ENCODE assay signal across 17 cellular contexts in the genomic region with DNA sequence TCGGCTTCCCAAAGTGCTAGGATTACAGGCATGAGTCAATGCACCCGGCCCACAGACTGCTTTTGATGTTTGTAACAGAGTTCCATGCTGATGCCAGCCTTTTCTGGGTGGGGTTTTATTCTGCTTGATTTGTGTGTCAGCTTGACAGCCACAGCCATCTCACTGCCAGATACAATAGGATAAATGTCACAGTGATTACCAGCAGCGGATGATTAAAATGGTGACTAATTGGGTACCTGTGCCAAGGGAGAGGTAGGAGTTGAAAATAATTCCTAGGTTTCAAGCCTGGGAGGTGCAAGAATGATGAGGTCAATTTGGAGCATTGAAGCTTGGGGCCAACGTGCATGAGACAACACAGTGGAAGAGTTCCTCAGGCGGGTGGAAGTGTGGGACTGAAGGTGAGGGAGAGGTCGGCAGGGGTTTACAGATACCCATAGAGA. TPM values are rescaled to one million over a fixed set of nuclear protein-coding genes. Genes with fewer than 3 reads are reported as not detected.
DNase-seq lines count a peak whose midpoint lies in the region; ATAC-seq, FAIRE-seq and TF ChIP-seq lines count a peak whose summit lies in the region.
"Had no signal": no experiment of that assay in that cellular context is flagged by ENCODE, and none has a peak within 500 bp of the region (broad histone marks: within the 10 kb centered on the region; RNA-seq: fewer than 3 reads in every experiment).

No MANE protein-coding gene starts in this region.

- H3K9me3 ChIP-seq in K562 (replicated peaks; ENCODE audit: control insufficient read depth, insufficient read depth, low read depth, low read length) (no peaks in the 10 kb centered on the region; the same call in 1 of the 2 replicates), neural cell (ENCODE audit: low read length) (no peaks in the 10 kb centered on the region)
- H3K9me3 ChIP-seq: neutrophil had no signal

- FAIRE-seq in K562 (lab: Jason Lieb, UNC) = no peak
- FAIRE-seq: GM18507 had no signal

- H4K20me1 ChIP-seq in K562 (replicated peaks; ENCODE audit: control insufficient read depth, insufficient read depth, low read length) (no peaks in the 10 kb centered on the region), neural cell (ENCODE audit: insufficient read depth) (no peaks in the 10 kb centered on the region)

- no peak for TF ChIP-seq POLR2A in K562 (conservative IDR thresholded peaks at IDR 0.05)

- no TSS peak for BruUV-seq in K562 (replicated peaks; lab: Mats Ljungman, UMichigan)

- no peak overlapping the region for H3K27ac ChIP-seq in K562 (ENCODE audit: extremely low read depth, low read depth, low read length)
- H3K27ac ChIP-seq in neural cell (ENCODE audit: low read length) = no peak overlapping the region
- H3K27ac ChIP-seq: neutrophil had no signal

- POLR2A ChIA-PET in K562 (lab: Yijun Ruan, JAX) = interaction anchor here (2.0 to 3.3 kb wide), 2 partner anchors 10 to 82 kb away, joined by 12 to 25 read pairs; a partner anchor contains a TSS

- H3K4me1 ChIP-seq in K562 (replicated peaks in 1 of 2; ENCODE audit: control insufficient read depth in 2 of 2, insufficient read depth in 2 of 2, low read length in 2 of 2) = peaks cover 2 to 10% of the 10 kb centered on the region in 2 experiments; a peak in 2 of 5 replicates

- H3K36me3 Mint-ChIP-seq in HFFc6 (ENCODE audit: low read depth) = no peaks in the 10 kb centered on the region

- TF ChIP-seq RAD21 in K562 (CRISPR knock-in tag; conservative IDR thresholded peaks at IDR 0.05 in 1 of 2, IDR thresholded peaks at IDR 0.05 in 1 of 2) (no peak), neural cell (conservative IDR thresholded peaks at IDR 0.05) (no peak)

- no peaks in the 10 kb centered on the region for H3K36me3 ChIP-seq in K562 (ENCODE audit: control insufficient read depth, insufficient read depth, low read length)
- H3K36me3 ChIP-seq in neural cell (ENCODE audit: insufficient read depth, low read length) = no peaks in the 10 kb centered on the region
- H3K36me3 ChIP-seq: neutrophil had no signal

- 55% methylated on average over 6 of the region's 6 CpGs for WGBS in K562 (ENCODE audit: insufficient coverage, low coverage, missing lambda C conversion rate)

- DNase-seq in Ammon's horn (ENCODE audit: low spot score) (peak; percentile 42), LoVo (ENCODE audit: low spot score) (peak; percentile 84), K562 (ENCODE audit: extremely low read depth in 1 of 4, low spot score in 3 of 4) (no peak), activated gamma-delta T cell treated with Interleukin-2 at 50 U/mL for 16 hours (no peak), HFFc6 (no peak), left lobe of liver (ENCODE audit: low spot score) (no peak), NOMO-1 treated with DMSO at 0.1 percent for 48 hours (lab: John Stamatoyannopoulos, UW; ENCODE audit: unreplicated experiment) (no peak)
- DNase-seq: activated CD4-positive, alpha-beta T cell treated with anti-CD3 and anti-CD28 coated beads, Interleukin-2, amount 50 U/mL, for 48 hours; hippocampal formation; Karpas-422; RPMI8226 had no signal

- no peak overlapping the region for H3K4me3 Mint-ChIP-seq in HFFc6
- H3K4me3 Mint-ChIP-seq: activated T-helper 17 cell treated with anti-CD3 and anti-CD28 coated beads, Interleukin-2, amount 50 U/mL, for 72 hours; B cell had no signal

- 0 out of 2 replicates have a peak, but pooled peaks cover 4% of the 10 kb centered on the region for H3K4me1 Mint-ChIP-seq in HFFc6 (ENCODE audit: low read depth)
- H3K4me1 Mint-ChIP-seq: activated T-helper 17 cell treated with anti-CD3 and anti-CD28 coated beads, Interleukin-2, amount 50 U/mL, for 72 hours; B cell had no signal

- H3K9me2 ChIP-seq in neural cell (ENCODE audit: insufficient read depth, low read length) = no peaks in the 10 kb centered on the region

- in situ Hi-C loops in K562 (cut with MboI) = no loop called here

- TF ChIP-seq EP300 in K562 (IDR thresholded peaks at IDR 0.05; ENCODE audit: low read length) = no peak
- TF ChIP-seq EP300 in neural cell (conservative IDR thresholded peaks at IDR 0.05; ENCODE audit: poor library complexity, severe bottlenecking) = peak; percentile 24

- H3F3A ChIP-seq in neural cell (ENCODE audit: insufficient read depth, low read length, poor library complexity, severe bottlenecking) = no peaks in the 10 kb centered on the region

- no peaks in the 10 kb centered on the region for H3K27me3 ChIP-seq in K562 (ENCODE audit: control insufficient read depth in 2 of 2, insufficient read depth in 2 of 2, low read length in 2 of 2)
- H3K27me3 ChIP-seq in neural cell (ENCODE audit: insufficient read depth, low read depth, low read length) = no peaks in the 10 kb centered on the region
- H3K27me3 ChIP-seq: neutrophil had no signal

- intact Hi-C loops in K562 (cut with micrococcal nuclease) = no loop called here

- no peak overlapping the region for H3K9ac ChIP-seq in K562 (ENCODE audit: insufficient read depth in 1 of 2, low read depth in 2 of 2, low read length in 2 of 2)
- H3K9ac ChIP-seq in neural cell (ENCODE audit: low read length) = no peak overlapping the region

- peak overlapping the region; percentile 51; the same call in 1 of the 2 replicates for H2AFZ ChIP-seq in K562 (ENCODE audit: low read depth, low read length)
- H2AFZ ChIP-seq in neural cell (ENCODE audit: low read depth, low read length) = no peak overlapping the region

- ATAC-seq in K562 (no peak), left lobe of liver (no peak)
- ATAC-seq: activated T-helper 17 cell treated with anti-CD3 and anti-CD28 coated beads, Interleukin-2, amount 50 U/mL, for 72 hours had no signal

- H3K27ac Mint-ChIP-seq in HFFc6 = no peak overlapping the region
- H3K27ac Mint-ChIP-seq: activated T-helper 17 cell treated with anti-CD3 and anti-CD28 coated beads, Interleukin-2, amount 50 U/mL, for 72 hours; B cell had no signal

- TF ChIP-seq CTCF in K562 (IDR thresholded peaks at IDR 0.05 in 2 of 3, conservative IDR thresholded peaks at IDR 0.05 in 1 of 3; ENCODE audit: insufficient read depth in 2 of 3, low read depth in 1 of 3, low read length in 3 of 3) (no peak), neural cell (IDR thresholded peaks at IDR 0.05; ENCODE audit: poor library complexity, severe bottlenecking) (no peak), HFFc6 (IDR thresholded peaks at IDR 0.05) (no peak)

- no peaks in the 10 kb centered on the region for H3K79me2 ChIP-seq in K562 (ENCODE audit: control insufficient read depth, insufficient read depth, low read length)
- no peaks in the 10 kb centered on the region for H3K79me2 ChIP-seq in neural cell (replicated peaks; ENCODE audit: insufficient read depth, low read length)

- H3K9me3 Mint-ChIP-seq in HFFc6 = no peaks in the 10 kb centered on the region
- H3K9me3 Mint-ChIP-seq: activated T-helper 17 cell treated with anti-CD3 and anti-CD28 coated beads, Interleukin-2, amount 50 U/mL, for 72 hours had no signal

- H3K27me3 Mint-ChIP-seq in HFFc6 (ENCODE audit: insufficient read depth) = peaks cover 5% of the 10 kb centered on the region
- H3K27me3 Mint-ChIP-seq: B cell had no signal

- no peak overlapping the region for H3K4me3 ChIP-seq in K562
- no peak overlapping the region for H3K4me3 ChIP-seq in neural cell (ENCODE audit: low read length)
- H3K4me3 ChIP-seq: lung had no signal

- no peaks in the 10 kb centered on the region for H3K9me1 ChIP-seq in K562 (ENCODE audit: control insufficient read depth, insufficient read depth, low read length)

- H3K4me2 ChIP-seq in K562 (ENCODE audit: insufficient read depth, low read length) (no peak overlapping the region), neural cell (ENCODE audit: low read length) (no peak overlapping the region)

- CTCF ChIA-PET in K562 (lab: Yijun Ruan, JAX; ENCODE audit: low intra/inter-chr PET ratio) = no interaction called here

RNA-seq across cellular contexts. Expression of a gene that starts 39.4 kb away (rescaled TPM):
- 0.32 and 1.1 TPM in 2 replicates for total RNA-seq in K562 (2011; cell fraction: chromatin; rRNA removed; ENCODE audit: low replicate concordance)
- total RNA-seq in K562 (2011; cell fraction: nucleolus; rRNA removed) = 1.7 and 1.8 TPM in 2 replicates
- total RNA-seq in K562 (2011; cell fraction: nucleoplasm; rRNA removed) = 0.73 TPM in 1 of 2 replicates, not detected in the other
- 0.20 TPM in 1 of 2 replicates, not detected in the other for total RNA-seq in K562 (2014; rRNA removed)
- 0.76 TPM in 1 of 2 replicates, not detected in the other for total RNA-seq in K562 (2014; rRNA removed; fragmentation: Illumina TruSeq; extraction: Trizol)
- total RNA-seq in K562 (2015; rRNA removed; fragmentation: Illumina TruSeq; extraction: Trizol) = 0.14 TPM in 1 of 2 replicates, not detected in the other
- 0.33 and 0.36 TPM in 2 replicates for total RNA-seq in K562 (2021)
- polyA plus RNA-seq in K562 (2011; rRNA removed) = 0.34 and 0.46 TPM in 2 replicates
- 0.76 TPM in 1 of 2 replicates, not detected in the other for polyA plus RNA-seq in K562 (2011; cell fraction: cytosol; rRNA removed)
- 1.1 TPM in 2 replicates for polyA plus RNA-seq in K562 (2011; cell fraction: nucleus; rRNA removed)
- polyA plus RNA-seq in K562 (2012) = 0.55 and 1.0 TPM in 2 replicates
- not detected in 2 replicates for polyA plus RNA-seq in K562 (2014; fragmentation: Illumina TruSeq; extraction: Trizol)
- under 1 TPM; 0.07 to 0.21 TPM for polyA plus RNA-seq in K562 (2014; fragmentation: Nextera tagmentation; extraction: Ambion mirVana)
- 0.41 and 1.2 TPM in 2 replicates for polyA plus RNA-seq in K562 (2014; rRNA removed)
- polyA minus RNA-seq in K562 (2011; rRNA and poly(A)+ RNA removed) = 0.53 TPM in 1 of 2 replicates, not detected in the other
- polyA minus RNA-seq in K562 (2011; cell fraction: cytosol; rRNA and poly(A)+ RNA removed) = not detected in 2 replicates
- 0.33 and 1.1 TPM in 2 replicates for polyA minus RNA-seq in K562 (2011; cell fraction: nucleus; rRNA and poly(A)+ RNA removed)
- not detected in 2 replicates for polyA plus RNA-seq in neural cell
- polyA minus RNA-seq in neural cell = 0.97 TPM in 1 of 2 replicates, not detected in the other
- under 1 TPM in 3 of 6 experiments, not detected in 3; 0.25 to 0.52 (median 0.37) TPM for total RNA-seq in HFFc6 (2021; fragmentation: NEBNext Ultra II Directional; extraction: Animal tissue kit (Norgen Biotek cat#: 25700))
- total RNA-seq in left lobe of liver = 3.1 TPM

RNA-seq across cellular contexts. Expression of a gene that starts 47.7 kb away (rescaled TPM):
- 12.5 and 27.5 TPM in 2 replicates for total RNA-seq in K562 (2011; cell fraction: chromatin; rRNA removed; ENCODE audit: low replicate concordance)
- total RNA-seq in K562 (2011; cell fraction: nucleolus; rRNA removed) = 22.3 and 22.9 TPM in 2 replicates
- total RNA-seq in K562 (2011; cell fraction: nucleoplasm; rRNA removed) = 12.0 and 16.9 TPM in 2 replicates
- total RNA-seq in K562 (2014; rRNA removed) (59.5 and 80.5 TPM in 2 replicates), K562 (2014; rRNA removed; fragmentation: Illumina TruSeq; extraction: Trizol) (18.9 and 25.3 TPM in 2 replicates), K562 (2015; rRNA removed; fragmentation: Illumina TruSeq; extraction: Trizol) (82.9 and 85.5 TPM in 2 replicates), K562 (2021) (56.0 and 59.5 TPM in 2 replicates), left lobe of liver (5.0 TPM)
- polyA plus RNA-seq in K562 (2011; rRNA removed) (64.7 and 70.7 TPM in 2 replicates), K562 (2014; fragmentation: Illumina TruSeq; extraction: Trizol) (39.4 and 48.0 TPM in 2 replicates), K562 (2014; fragmentation: Nextera tagmentation; extraction: Ambion mirVana) (10 to 100 TPM; 10.6 to 21.7 TPM), K562 (2014; rRNA removed) (83.4 and 90.4 TPM in 2 replicates), neural cell (not detected in 2 replicates)
- polyA plus RNA-seq in K562 (2011; cell fraction: cytosol; rRNA removed) = 65.8 and 109 TPM in 2 replicates
- polyA plus RNA-seq in K562 (2011; cell fraction: nucleus; rRNA removed) = 41.7 and 43.1 TPM in 2 replicates
- 96.2 and 154 TPM in 2 replicates for polyA plus RNA-seq in K562 (2012)
- polyA minus RNA-seq in K562 (2011; rRNA and poly(A)+ RNA removed) = 14.5 and 26.8 TPM in 2 replicates
- polyA minus RNA-seq in K562 (2011; cell fraction: cytosol; rRNA and poly(A)+ RNA removed) = 16.9 and 25.1 TPM in 2 replicates
- polyA minus RNA-seq in K562 (2011; cell fraction: nucleus; rRNA and poly(A)+ RNA removed) = 11.3 and 15.8 TPM in 2 replicates
- not detected in 2 replicates for polyA minus RNA-seq in neural cell
- total RNA-seq in HFFc6 (2021; fragmentation: NEBNext Ultra II Directional; extraction: Animal tissue kit (Norgen Biotek cat#: 25700)) = 10 to 100 TPM; 10.7 to 49.6 (median 13.6) TPM

Comparison
In these comparisons a context has a peak if more than half of its experiments do, and no peak if none do; other contexts are left out.
1. DNase-seq: peak in Ammon's horn (single experiment) and LoVo (single experiment); none in K562 (0 of 4), activated gamma-delta T cell treated with Interleukin-2 at 50 U/mL for 16 hours (single experiment), HFFc6 (single experiment), left lobe of liver (single experiment) and NOMO-1 treated with DMSO at 0.1 percent for 48 hours (single experiment).